14 cellular contexts compared by ENCODE assay signal in genomic region chr18:2302628-2303516, GRCh38.
DNase-seq lines count a peak whose midpoint lies in the region; ATAC-seq and TF ChIP-seq lines count a peak whose summit lies in the region.
"Had no signal": no experiment of that assay in that cellular context is flagged by ENCODE, and none has a peak within 500 bp of the region (broad histone marks: within the 10 kb centered on the region; RNA-seq: fewer than 3 reads in every experiment).

No MANE protein-coding gene starts in this region.

- H3K9me2 ChIP-seq in PC-3 (replicated peaks; ENCODE audit: low read length): no peaks in the 10 kb centered on the region

- H3K4me1 Mint-ChIP-seq in endodermal cell (no peaks in the 10 kb centered on the region), mesothelial cell of epicardium (peaks cover 34% of the 10 kb centered on the region)
- H3K4me1 Mint-ChIP-seq in activated naive CD8-positive, alpha-beta T cell treated with anti-CD3 and anti-CD28 coated beads, Interleukin-2, amount 50 U/mL, for 24 hours: no peaks in the 10 kb centered on the region
- H3K4me1 Mint-ChIP-seq: naive B cell; stimulated activated effector memory CD8-positive, alpha-beta T cell treated with anti-CD3 and anti-CD28 coated beads, Interleukin-12 subunit alpha, Interleukin-12 subunit beta, amount 100 ng/mL, for 72 hours had no signal

- no peak overlapping the region for H3K4me3 Mint-ChIP-seq in endodermal cell
- H3K4me3 Mint-ChIP-seq in mesothelial cell of epicardium: no peak overlapping the region
- H3K4me3 Mint-ChIP-seq in activated naive CD8-positive, alpha-beta T cell treated with anti-CD3 and anti-CD28 coated beads, Interleukin-2, amount 50 U/mL, for 24 hours: no peak overlapping the region
- H3K4me3 Mint-ChIP-seq: CD8-positive, alpha-beta T cell; stimulated activated effector memory CD8-positive, alpha-beta T cell treated with anti-CD3 and anti-CD28 coated beads, Interleukin-12 subunit alpha, Interleukin-12 subunit beta, amount 100 ng/mL, for 72 hours had no signal

- H3K27me3 Mint-ChIP-seq in endodermal cell (ENCODE audit: insufficient read depth): no peaks in the 10 kb centered on the region
- H3K27me3 Mint-ChIP-seq in mesothelial cell of epicardium (ENCODE audit: low read depth): no peaks in the 10 kb centered on the region
- peaks cover 19% of the 10 kb centered on the region for H3K27me3 Mint-ChIP-seq in activated naive CD8-positive, alpha-beta T cell treated with anti-CD3 and anti-CD28 coated beads, Interleukin-2, amount 50 U/mL, for 24 hours

- H3K9me3 Mint-ChIP-seq in endodermal cell: no peaks in the 10 kb centered on the region
- no peaks in the 10 kb centered on the region for H3K9me3 Mint-ChIP-seq in mesothelial cell of epicardium
- H3K9me3 Mint-ChIP-seq in activated naive CD8-positive, alpha-beta T cell treated with anti-CD3 and anti-CD28 coated beads, Interleukin-2, amount 50 U/mL, for 24 hours: no peaks in the 10 kb centered on the region
- H3K9me3 Mint-ChIP-seq: CD8-positive, alpha-beta T cell; naive B cell; stimulated activated effector memory CD8-positive, alpha-beta T cell treated with anti-CD3 and anti-CD28 coated beads, Interleukin-12 subunit alpha, Interleukin-12 subunit beta, amount 100 ng/mL, for 72 hours had no signal

- peak overlapping the region; percentile 74 for H3K4me2 ChIP-seq in PC-3 (ENCODE audit: low read length)

- peak overlapping the region; percentile 67 for H2AFZ ChIP-seq in PC-3 (ENCODE audit: low read length)

- H3K27ac Mint-ChIP-seq in endodermal cell (peak overlapping the region; percentile 14), mesothelial cell of epicardium (peak overlapping the region; percentile 31)
- H3K27ac Mint-ChIP-seq in activated naive CD8-positive, alpha-beta T cell treated with anti-CD3 and anti-CD28 coated beads, Interleukin-2, amount 50 U/mL, for 24 hours: no peak overlapping the region
- H3K27ac Mint-ChIP-seq: CD8-positive, alpha-beta T cell; stimulated activated effector memory CD8-positive, alpha-beta T cell treated with anti-CD3 and anti-CD28 coated beads, Interleukin-12 subunit alpha, Interleukin-12 subunit beta, amount 100 ng/mL, for 72 hours had no signal

- DNase-seq in EL (peak; percentile 77), PC-3 (peak; percentile 93), endodermal cell (no peak), mesothelial cell of epicardium (ENCODE audit: low spot score in 2 of 2, unreplicated experiment in 2 of 2) (no peak), ascending aorta (ENCODE audit: low spot score in 2 of 2) (no peak), superior temporal gyrus (ENCODE audit: extremely low spot score) (no peak)
- no peak for DNase-seq in activated naive CD8-positive, alpha-beta T cell treated with anti-CD3 and anti-CD28 coated beads, Interleukin-2, amount 50 U/mL, for 24 hours
- DNase-seq: activated CD4-positive, CD25-positive, alpha-beta regulatory T cell; CD8-positive, alpha-beta T cell; naive B cell; NCI-H1436; stimulated activated CD4-positive, alpha-beta T cell treated with anti-CD3 and anti-CD28 coated beads, Interleukin-12 subunit alpha, Interleukin-12 subunit beta, amount 100 ng/mL, for 4 hours had no signal

- H3K79me2 ChIP-seq in PC-3 (ENCODE audit: low read length): no peaks in the 10 kb centered on the region

- H3K9ac ChIP-seq in PC-3 (ENCODE audit: low read length) (peak overlapping the region; percentile 61), endodermal cell (ENCODE audit: extremely low read depth, low read length, poor library complexity, severe bottlenecking) (no peak overlapping the region)

- CTCF ChIA-PET in PC-3 (lab: Charles Lee): no interaction called here

- H3K36me3 Mint-ChIP-seq in endodermal cell (ENCODE audit: low read depth) (no peaks in the 10 kb centered on the region), mesothelial cell of epicardium (no peaks in the 10 kb centered on the region)
- H3K36me3 Mint-ChIP-seq in activated naive CD8-positive, alpha-beta T cell treated with anti-CD3 and anti-CD28 coated beads, Interleukin-2, amount 50 U/mL, for 24 hours (ENCODE audit: low read depth): no peaks in the 10 kb centered on the region
- H3K36me3 Mint-ChIP-seq: CD8-positive, alpha-beta T cell; naive B cell; stimulated activated effector memory CD8-positive, alpha-beta T cell treated with anti-CD3 and anti-CD28 coated beads, Interleukin-12 subunit alpha, Interleukin-12 subunit beta, amount 100 ng/mL, for 72 hours had no signal

- intact Hi-C loops in PC-3 (cut with micrococcal nuclease): loop anchor here (2.0 to 5.0 kb wide), 5 partner anchors 44 to 716 kb away; no protein-coding TSS in a partner anchor
- intact Hi-C loops in ascending aorta (cut with DNase I): no loop called here

- no peak for TF ChIP-seq CTCF in PC-3 (conservative IDR thresholded peaks at IDR 0.05; ENCODE audit: low read depth, low read length)
- no peak for TF ChIP-seq CTCF in endodermal cell (conservative IDR thresholded peaks at IDR 0.05)
- no peak for TF ChIP-seq CTCF in mesothelial cell of epicardium (IDR thresholded peaks at IDR 0.05; ENCODE audit: unreplicated experiment)
- no peak for TF ChIP-seq CTCF in ascending aorta (IDR thresholded peaks at IDR 0.05)

- H4K20me1 ChIP-seq in PC-3 (ENCODE audit: low read length): no peaks in the 10 kb centered on the region

- no peaks in the 10 kb centered on the region for H3K9me3 ChIP-seq in PC-3 (ENCODE audit: low read length)
- H3K9me3 ChIP-seq in endodermal cell (ENCODE audit: control insufficient read depth, low read length): no peaks in the 10 kb centered on the region
- no peaks in the 10 kb centered on the region for H3K9me3 ChIP-seq in ascending aorta

- POLR2A ChIA-PET in PC-3 (lab: Charles Lee; ENCODE audit: unreplicated experiment): no interaction called here

- BruUV-seq in PC-3 (replicated peaks; lab: Mats Ljungman, UMichigan): TSS peak; percentile 92

- H3K27me3 ChIP-seq in PC-3 (ENCODE audit: low read length) (no peaks in the 10 kb centered on the region), endodermal cell (ENCODE audit: control insufficient read depth, insufficient read depth, low read length, poor library complexity, severe bottlenecking) (no peaks in the 10 kb centered on the region), ascending aorta (no peaks in the 10 kb centered on the region)

- ATAC-seq in PC-3 (peak; percentile 78), HG03139 (IDR thresholded peaks at IDR 0.05; ENCODE audit: unreplicated experiment) (no peak)
- ATAC-seq in activated naive CD8-positive, alpha-beta T cell treated with anti-CD3 and anti-CD28 coated beads, Interleukin-2, amount 50 U/mL, for 24 hours: no peak
- ATAC-seq: CD8-positive, alpha-beta T cell; stimulated activated effector memory CD8-positive, alpha-beta T cell treated with anti-CD3 and anti-CD28 coated beads, Interleukin-12 subunit alpha, Interleukin-12 subunit beta, amount 100 ng/mL, for 72 hours had no signal

- H3K36me3 ChIP-seq in PC-3 (ENCODE audit: low read depth, low read length) (no peaks in the 10 kb centered on the region), endodermal cell (ENCODE audit: control insufficient read depth, insufficient read depth, low read length) (no peaks in the 10 kb centered on the region), ascending aorta (no peaks in the 10 kb centered on the region)

- peak overlapping the region; percentile 44 for H3K4me3 ChIP-seq in PC-3 (ENCODE audit: low read length)
- no peak overlapping the region for H3K4me3 ChIP-seq in endodermal cell (ENCODE audit: low read length)
- H3K4me3 ChIP-seq in ascending aorta: no peak overlapping the region

- peak overlapping the region; percentile 93 for H3K27ac ChIP-seq in PC-3 (ENCODE audit: low read length)
- no peak overlapping the region for H3K27ac ChIP-seq in endodermal cell (ENCODE audit: low read depth, low read length)
- no peak overlapping the region for H3K27ac ChIP-seq in ascending aorta

- peaks cover 51% of the 10 kb centered on the region for H3K4me1 ChIP-seq in PC-3 (ENCODE audit: insufficient read depth, low read length)
- H3K4me1 ChIP-seq in endodermal cell (ENCODE audit: control insufficient read depth, insufficient read depth, low read length): no peaks in the 10 kb centered on the region
- H3K4me1 ChIP-seq in ascending aorta: no peaks in the 10 kb centered on the region

- 82 to 84% methylated on average over 8 to 10 of the region's 10 CpGs for WGBS in endodermal cell (ENCODE audit: insufficient coverage in 1 of 2, insufficient read length in 1 of 2), 2 experiments

- peaks cover 14% of the 10 kb centered on the region for H3F3A ChIP-seq in PC-3 (ENCODE audit: low read length, unreplicated experiment)

Comparison
In these comparisons a context has a peak if more than half of its experiments do, and no peak if none do; other contexts are left out.
1. DNase-seq: peak in EL (single experiment) and PC-3 (single experiment); none in endodermal cell (single experiment), mesothelial cell of epicardium (0 of 2), ascending aorta (0 of 2), activated naive CD8-positive, alpha-beta T cell treated with anti-CD3 and anti-CD28 coated beads, Interleukin-2, amount 50 U/mL, for 24 hours (single experiment) and superior temporal gyrus (single experiment).